ENCODE assay signal across 1 cellular context in genomic region chr20:10434832-10435812, GRCh38.
TF ChIP-seq lines count a peak whose summit lies in the region.

Gene SLX4IP, plus strand, starts transcription at chr20:10435305. Its CDS starts 22,900 bp downstream, at chr20:10458205.

TF ChIP-seq in HepG2, 621 proteins besides CTCF, POLR2A, EP300 and RAD21 (continued from another document and continues in another):
- TF ChIP-seq FOXK1 (CRISPR knock-in tag; IDR thresholded peaks at IDR 0.05; ENCODE audit: borderline replicate concordance, low read depth): peak; percentile 79; the same call in 1 of the 2 replicates
- no peak for TF ChIP-seq NFE2L1 (CRISPR knock-in tag; IDR thresholded peaks at IDR 0.05; ENCODE audit: borderline replicate concordance)
- 0 out of 2 replicates have a peak, but pooled peaks have one; percentile 65 for TF ChIP-seq ZNF572 (CRISPR knock-in tag; IDR thresholded peaks at IDR 0.05)
- no peak for TF ChIP-seq NCOR1 (IDR thresholded peaks at IDR 0.05; ENCODE audit: borderline replicate concordance, low read length)
- peak; percentile 42; the same call in 1 of the 2 replicates for TF ChIP-seq ZNF607 (CRISPR knock-in tag; IDR thresholded peaks at IDR 0.05; ENCODE audit: borderline replicate concordance)
- TF ChIP-seq MTA1 (CRISPR knock-in tag; IDR thresholded peaks at IDR 0.05; ENCODE audit: borderline replicate concordance): peak; percentile 39
- TF ChIP-seq, protein P1, sequence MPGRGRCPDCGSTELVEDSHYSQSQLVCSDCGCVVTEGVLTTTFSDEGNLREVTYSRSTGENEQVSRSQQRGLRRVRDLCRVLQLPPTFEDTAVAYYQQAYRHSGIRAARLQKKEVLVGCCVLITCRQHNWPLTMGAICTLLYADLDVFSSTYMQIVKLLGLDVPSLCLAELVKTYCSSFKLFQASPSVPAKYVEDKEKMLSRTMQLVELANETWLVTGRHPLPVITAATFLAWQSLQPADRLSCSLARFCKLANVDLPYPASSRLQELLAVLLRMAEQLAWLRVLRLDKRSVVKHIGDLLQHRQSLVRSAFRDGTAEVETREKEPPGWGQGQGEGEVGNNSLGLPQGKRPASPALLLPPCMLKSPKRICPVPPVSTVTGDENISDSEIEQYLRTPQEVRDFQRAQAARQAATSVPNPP (CRISPR knock-in tag; IDR thresholded peaks at IDR 0.05): peak; percentile 63; the same call in 1 of the 2 replicates
- TF ChIP-seq ZNF652 (CRISPR knock-in tag; IDR thresholded peaks at IDR 0.05; ENCODE audit: borderline replicate concordance, low read depth): no peak
- 0 out of 2 replicates have a peak, but pooled peaks have one; percentile 32 for TF ChIP-seq HES4 (CRISPR knock-in tag; IDR thresholded peaks at IDR 0.05; ENCODE audit: borderline replicate concordance)
- TF ChIP-seq KMT2B (CRISPR knock-in tag; IDR thresholded peaks at IDR 0.05): peak; percentile 90
- TF ChIP-seq TCF7 (IDR thresholded peaks at IDR 0.05; ENCODE audit: low read depth): 0 out of 2 replicates have a peak, but pooled peaks have one; percentile 6
- TF ChIP-seq MXD1 (CRISPR knock-in tag; IDR thresholded peaks at IDR 0.05): 0 out of 2 replicates have a peak, but pooled peaks have one; percentile 36
- TF ChIP-seq ZBTB38 (CRISPR knock-in tag; IDR thresholded peaks at IDR 0.05): 0 out of 2 replicates have a peak, but pooled peaks have one; percentile 30
- TF ChIP-seq MNT (IDR thresholded peaks at IDR 0.05): peak; percentile 60; the same call in 1 of the 2 replicates
- peak; percentile 97; the same call in 1 of the 2 replicates for TF ChIP-seq ZNF33A (CRISPR knock-in tag; IDR thresholded peaks at IDR 0.05; ENCODE audit: borderline replicate concordance)
- TF ChIP-seq, protein P2, sequence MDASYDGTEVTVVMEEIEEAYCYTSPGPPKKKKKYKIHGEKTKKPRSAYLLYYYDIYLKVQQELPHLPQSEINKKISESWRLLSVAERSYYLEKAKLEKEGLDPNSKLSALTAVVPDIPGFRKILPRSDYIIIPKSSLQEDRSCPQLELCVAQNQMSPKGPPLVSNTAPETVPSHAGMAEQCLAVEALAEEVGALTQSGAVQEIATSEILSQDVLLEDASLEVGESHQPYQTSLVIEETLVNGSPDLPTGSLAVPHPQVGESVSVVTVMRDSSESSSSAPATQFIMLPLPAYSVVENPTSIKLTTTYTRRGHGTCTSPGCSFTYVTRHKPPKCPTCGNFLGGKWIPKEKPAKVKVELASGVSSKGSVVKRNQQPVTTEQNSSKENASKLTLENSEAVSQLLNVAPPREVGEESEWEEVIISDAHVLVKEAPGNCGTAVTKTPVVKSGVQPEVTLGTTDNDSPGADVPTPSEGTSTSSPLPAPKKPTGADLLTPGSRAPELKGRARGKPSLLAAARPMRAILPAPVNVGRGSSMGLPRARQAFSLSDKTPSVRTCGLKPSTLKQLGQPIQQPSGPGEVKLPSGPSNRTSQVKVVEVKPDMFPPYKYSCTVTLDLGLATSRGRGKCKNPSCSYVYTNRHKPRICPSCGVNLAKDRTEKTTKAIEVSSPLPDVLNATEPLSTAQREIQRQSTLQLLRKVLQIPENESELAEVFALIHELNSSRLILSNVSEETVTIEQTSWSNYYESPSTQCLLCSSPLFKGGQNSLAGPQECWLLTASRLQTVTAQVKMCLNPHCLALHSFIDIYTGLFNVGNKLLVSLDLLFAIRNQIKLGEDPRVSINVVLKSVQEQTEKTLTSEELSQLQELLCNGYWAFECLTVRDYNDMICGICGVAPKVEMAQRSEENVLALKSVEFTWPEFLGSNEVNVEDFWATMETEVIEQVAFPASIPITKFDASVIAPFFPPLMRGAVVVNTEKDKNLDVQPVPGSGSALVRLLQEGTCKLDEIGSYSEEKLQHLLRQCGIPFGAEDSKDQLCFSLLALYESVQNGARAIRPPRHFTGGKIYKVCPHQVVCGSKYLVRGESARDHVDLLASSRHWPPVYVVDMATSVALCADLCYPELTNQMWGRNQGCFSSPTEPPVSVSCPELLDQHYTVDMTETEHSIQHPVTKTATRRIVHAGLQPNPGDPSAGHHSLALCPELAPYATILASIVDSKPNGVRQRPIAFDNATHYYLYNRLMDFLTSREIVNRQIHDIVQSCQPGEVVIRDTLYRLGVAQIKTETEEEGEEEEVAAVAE (CRISPR knock-in tag; IDR thresholded peaks at IDR 0.05; ENCODE audit: borderline replicate concordance): peak; percentile 92; the same call in 1 of the 2 replicates
- peak; percentile 44; the same call in 1 of the 2 replicates for TF ChIP-seq ZBTB21 (CRISPR knock-in tag; IDR thresholded peaks at IDR 0.05)
- TF ChIP-seq JARID2 (CRISPR knock-in tag; IDR thresholded peaks at IDR 0.05; ENCODE audit: insufficient replicate concordance): no peak
- 0 out of 2 replicates have a peak, but pooled peaks have one; percentile 26 for TF ChIP-seq ZNF580 (CRISPR knock-in tag; IDR thresholded peaks at IDR 0.05; ENCODE audit: borderline replicate concordance, low read depth)
- TF ChIP-seq ZBED4 (CRISPR knock-in tag; IDR thresholded peaks at IDR 0.05; ENCODE audit: borderline replicate concordance): peak; percentile 60; the same call in 1 of the 2 replicates
- peak; percentile 62; the same call in 1 of the 2 replicates for TF ChIP-seq ZFX (CRISPR knock-in tag; IDR thresholded peaks at IDR 0.05; ENCODE audit: low read depth)
- no peak for TF ChIP-seq ZNF766 (CRISPR knock-in tag; IDR thresholded peaks at IDR 0.05; ENCODE audit: borderline replicate concordance)
- TF ChIP-seq THAP11 (CRISPR knock-in tag; IDR thresholded peaks at IDR 0.05): peak; percentile 91
- TF ChIP-seq ISL2 (CRISPR knock-in tag; IDR thresholded peaks at IDR 0.05): 0 out of 2 replicates have a peak, but pooled peaks have one; percentile 14
- TF ChIP-seq STAT5B (CRISPR knock-in tag; IDR thresholded peaks at IDR 0.05): no peak
- TF ChIP-seq ZMAT3 (CRISPR knock-in tag; conservative IDR thresholded peaks at IDR 0.05): peak; percentile 7; the same call in 1 of the 2 replicates
- peak; percentile 92 for TF ChIP-seq NCOA1 (CRISPR knock-in tag; IDR thresholded peaks at IDR 0.05)
- TF ChIP-seq, protein P3, sequence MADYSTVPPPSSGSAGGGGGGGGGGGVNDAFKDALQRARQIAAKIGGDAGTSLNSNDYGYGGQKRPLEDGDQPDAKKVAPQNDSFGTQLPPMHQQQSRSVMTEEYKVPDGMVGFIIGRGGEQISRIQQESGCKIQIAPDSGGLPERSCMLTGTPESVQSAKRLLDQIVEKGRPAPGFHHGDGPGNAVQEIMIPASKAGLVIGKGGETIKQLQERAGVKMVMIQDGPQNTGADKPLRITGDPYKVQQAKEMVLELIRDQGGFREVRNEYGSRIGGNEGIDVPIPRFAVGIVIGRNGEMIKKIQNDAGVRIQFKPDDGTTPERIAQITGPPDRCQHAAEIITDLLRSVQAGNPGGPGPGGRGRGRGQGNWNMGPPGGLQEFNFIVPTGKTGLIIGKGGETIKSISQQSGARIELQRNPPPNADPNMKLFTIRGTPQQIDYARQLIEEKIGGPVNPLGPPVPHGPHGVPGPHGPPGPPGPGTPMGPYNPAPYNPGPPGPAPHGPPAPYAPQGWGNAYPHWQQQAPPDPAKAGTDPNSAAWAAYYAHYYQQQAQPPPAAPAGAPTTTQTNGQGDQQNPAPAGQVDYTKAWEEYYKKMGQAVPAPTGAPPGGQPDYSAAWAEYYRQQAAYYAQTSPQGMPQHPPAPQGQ (CRISPR knock-in tag; IDR thresholded peaks at IDR 0.05; ENCODE audit: borderline replicate concordance): no peak
- 0 out of 2 replicates have a peak, but pooled peaks have one; percentile 23 for TF ChIP-seq FLYWCH1 (CRISPR knock-in tag; IDR thresholded peaks at IDR 0.05)
- peak; percentile 59; the same call in 1 of the 2 replicates for TF ChIP-seq HDAC2 (CRISPR knock-in tag; IDR thresholded peaks at IDR 0.05)
- TF ChIP-seq SALL1 (CRISPR knock-in tag; IDR thresholded peaks at IDR 0.05): peak; percentile 89
- TF ChIP-seq MAFF (IDR thresholded peaks at IDR 0.05; ENCODE audit: low read depth, low read length): peak; percentile 46; the same call in 1 of the 2 replicates
- TF ChIP-seq HOXA5 (CRISPR knock-in tag; IDR thresholded peaks at IDR 0.05): peak; percentile 37
- peak; percentile 81 for TF ChIP-seq KDM5A (IDR thresholded peaks at IDR 0.05; ENCODE audit: borderline replicate concordance, low read length)
- peak; percentile 59 for TF ChIP-seq TAF1 (CRISPR knock-in tag; IDR thresholded peaks at IDR 0.05)
- peak; percentile 58; the same call in 1 of the 2 replicates for TF ChIP-seq SRF (IDR thresholded peaks at IDR 0.05; ENCODE audit: low read depth, low read length)
- 0 out of 2 replicates have a peak, but pooled peaks have one; percentile 35 for TF ChIP-seq LCORL (IDR thresholded peaks at IDR 0.05)
- TF ChIP-seq LCORL (CRISPR knock-in tag; IDR thresholded peaks at IDR 0.05): peak; percentile 52
- TF ChIP-seq, protein P4, sequence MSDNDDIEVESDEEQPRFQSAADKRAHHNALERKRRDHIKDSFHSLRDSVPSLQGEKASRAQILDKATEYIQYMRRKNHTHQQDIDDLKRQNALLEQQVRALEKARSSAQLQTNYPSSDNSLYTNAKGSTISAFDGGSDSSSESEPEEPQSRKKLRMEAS (IDR thresholded peaks at IDR 0.05): peak; percentile 83
- peak; percentile 100 for TF ChIP-seq ELF3 (CRISPR knock-in tag; IDR thresholded peaks at IDR 0.05)
- no peak; the same call in 1 of the 2 replicates for TF ChIP-seq ZNF879 (CRISPR knock-in tag; IDR thresholded peaks at IDR 0.05)
- peak; percentile 42 for TF ChIP-seq SOX5 (CRISPR knock-in tag; IDR thresholded peaks at IDR 0.05; ENCODE audit: borderline replicate concordance)
- TF ChIP-seq CREB1 (IDR thresholded peaks at IDR 0.05): peak; percentile 30; the same call in 1 of the 2 replicates
- TF ChIP-seq CREB1 (CRISPR knock-in tag; IDR thresholded peaks at IDR 0.05): peak; percentile 89
- peak; percentile 18; the same call in 1 of the 2 replicates for TF ChIP-seq BRCA1 (CRISPR knock-in tag; IDR thresholded peaks at IDR 0.05)
- peak; percentile 90 for TF ChIP-seq ZNF556 (CRISPR knock-in tag; IDR thresholded peaks at IDR 0.05; ENCODE audit: borderline replicate concordance)
- TF ChIP-seq NR1H2 (CRISPR knock-in tag; IDR thresholded peaks at IDR 0.05; ENCODE audit: borderline replicate concordance, low read depth): no peak
- TF ChIP-seq ZNF839 (CRISPR knock-in tag; IDR thresholded peaks at IDR 0.05; ENCODE audit: borderline replicate concordance): peak; percentile 43; the same call in 1 of the 2 replicates
- TF ChIP-seq SMAD1 (CRISPR knock-in tag; IDR thresholded peaks at IDR 0.05; ENCODE audit: borderline replicate concordance, low read depth): peak; percentile 60; the same call in 1 of the 2 replicates
- 0 out of 2 replicates have a peak, but pooled peaks have one; percentile 25 for TF ChIP-seq SMARCC2 (IDR thresholded peaks at IDR 0.05)
- TF ChIP-seq ELF4 (CRISPR knock-in tag; IDR thresholded peaks at IDR 0.05; ENCODE audit: borderline replicate concordance): peak; percentile 95
